In genomic region chr1:64470670-64471217, GRCh38 we compare ENCODE assay signal across 8 cellular contexts. TPM values are rescaled to one million over a fixed set of nuclear protein-coding genes. Genes with fewer than 3 reads are reported as not detected.
DNase-seq lines count a peak whose midpoint lies in the region; ATAC-seq and TF ChIP-seq lines count a peak whose summit lies in the region.

No MANE protein-coding gene starts in this region.

- peaks cover 41 to 47% of the 10 kb centered on the region in 2 donors for H3K27me3 Mint-ChIP-seq in CD4-positive, alpha-beta memory T cell

- no peak overlapping the region for H3K27ac ChIP-seq in CD4-positive, alpha-beta memory T cell (ENCODE audit: low read depth, low read length)
- H3K27ac ChIP-seq in HUES48 (ENCODE audit: low read depth, low read length), result peak overlapping the region; percentile 95

- POLR2A ChIA-PET in CD4-positive, alpha-beta memory T cell (lab: Charles Lee; ENCODE audit: partially characterized antibody), result no interaction called here

- no peaks in the 10 kb centered on the region for H3K9me3 ChIP-seq in CD4-positive, alpha-beta memory T cell (ENCODE audit: control insufficient read depth in 1 of 2, low read length in 2 of 2)
- H3K9me3 ChIP-seq in HUES48 (ENCODE audit: control insufficient read depth, insufficient read depth, low read length), result no peaks in the 10 kb centered on the region

- no peak overlapping the region for H3K4me3 ChIP-seq in CD4-positive, alpha-beta memory T cell (ENCODE audit: low read length in 2 of 2)
- peak overlapping the region; percentile 95 for H3K4me3 ChIP-seq in HUES48 (ENCODE audit: low read depth, low read length)
- H3K4me3 ChIP-seq in retinal pigment epithelial cell (ENCODE audit: low read length), result peak overlapping the region; percentile 84

- H3K4me1 ChIP-seq in CD4-positive, alpha-beta memory T cell (ENCODE audit: insufficient read depth, low read length), result peaks cover 12% of the 10 kb centered on the region
- peaks cover 28% of the 10 kb centered on the region for H3K4me1 ChIP-seq in HUES48 (ENCODE audit: control insufficient read depth, insufficient read depth, low read length)

- CTCF ChIA-PET in CD4-positive, alpha-beta memory T cell (lab: Charles Lee; ENCODE audit: partially characterized antibody), result no interaction called here

- H3K36me3 ChIP-seq in CD4-positive, alpha-beta memory T cell (ENCODE audit: insufficient read depth, low read length), result no peaks in the 10 kb centered on the region
- H3K36me3 ChIP-seq in HUES48 (ENCODE audit: control insufficient read depth, insufficient read depth, low read length), result peaks cover 4% of the 10 kb centered on the region

- peak overlapping the region; percentile 78 for H3K9ac ChIP-seq in HUES48 (ENCODE audit: low read depth, low read length)

- DNase-seq in CD4-positive, alpha-beta memory T cell, result no peak
- peak in 1 of 2 donors; percentile 17 for DNase-seq in activated naive CD4-positive, alpha-beta T cell treated with anti-CD3 and anti-CD28 coated beads, Interleukin-2, amount 50 U/mL, for 72 hours (ENCODE audit: low spot score in 2 of 2)
- DNase-seq in hepatic stellate cell (ENCODE audit: low spot score) (peak; percentile 50), retinal pigment epithelial cell (ENCODE audit: low read depth) (no peak), epidermal melanocyte (ENCODE audit: insufficient read length, low spot score) (no peak)

- H3K9me3 Mint-ChIP-seq in CD4-positive, alpha-beta memory T cell, result peaks cover 0 to 2% (median 0%) of the 10 kb centered on the region in 8 donors
- no peaks in the 10 kb centered on the region for H3K9me3 Mint-ChIP-seq in activated naive CD4-positive, alpha-beta T cell treated with anti-CD3 and anti-CD28 coated beads, Interleukin-2, amount 50 U/mL, for 72 hours

- ATAC-seq in GM19351 (IDR thresholded peaks at IDR 0.05; ENCODE audit: unreplicated experiment) (peak; percentile 24), HG03469 (IDR thresholded peaks at IDR 0.05; ENCODE audit: unreplicated experiment) (no peak)
- peak; percentile 38 to 39 for ATAC-seq in activated naive CD4-positive, alpha-beta T cell treated with anti-CD3 and anti-CD28 coated beads, Interleukin-2, amount 50 U/mL, for 72 hours

- peak overlapping the region; percentile 60 to 94 (median 86) for H3K4me3 Mint-ChIP-seq in CD4-positive, alpha-beta memory T cell

- TF ChIP-seq CTCF in retinal pigment epithelial cell (conservative IDR thresholded peaks at IDR 0.05; ENCODE audit: low read depth, low read length), result no peak

- H3K27ac Mint-ChIP-seq in CD4-positive, alpha-beta memory T cell, result no peak overlapping the region
- H3K27ac Mint-ChIP-seq in activated naive CD4-positive, alpha-beta T cell treated with anti-CD3 and anti-CD28 coated beads, Interleukin-2, amount 50 U/mL, for 72 hours, result peak overlapping the region in 1 of 2 donors; percentile 4

- peaks cover 6 to 21% (median 10%) of the 10 kb centered on the region in 4 donors for H3K4me1 Mint-ChIP-seq in CD4-positive, alpha-beta memory T cell

- no peaks in the 10 kb centered on the region for H3K36me3 Mint-ChIP-seq in CD4-positive, alpha-beta memory T cell
- H3K36me3 Mint-ChIP-seq in activated naive CD4-positive, alpha-beta T cell treated with anti-CD3 and anti-CD28 coated beads, Interleukin-2, amount 50 U/mL, for 72 hours, result peaks cover 0 to 4% of the 10 kb centered on the region in 2 donors

- intact Hi-C loops in CD4-positive, alpha-beta memory T cell (cut with micrococcal nuclease), result no loop called here

- H3K27me3 ChIP-seq in CD4-positive, alpha-beta memory T cell (ENCODE audit: insufficient read depth, low read length), result no peaks in the 10 kb centered on the region
- H3K27me3 ChIP-seq in HUES48 (ENCODE audit: control insufficient read depth, insufficient read depth, low read length), result peaks cover 23% of the 10 kb centered on the region

RNA-seq across cellular contexts. Expression of gene CACHD1, which starts 0.8 kb away (rescaled TPM):
- total RNA-seq in CD4-positive, alpha-beta memory T cell, result under 1 TPM; 0.11 to 0.17 TPM
- polyA plus RNA-seq in CD4-positive, alpha-beta memory T cell, result not detected
- 1 to 10 TPM; 1.1 to 1.6 TPM for total RNA-seq in activated naive CD4-positive, alpha-beta T cell treated with anti-CD3 and anti-CD28 coated beads, Interleukin-2, amount 50 U/mL, for 72 hours

Comparison
In these comparisons a context has a peak if more than half of its experiments do, and no peak if none do; other contexts are left out.
1. H3K4me3 ChIP-seq: peak in HUES48 (single experiment) and retinal pigment epithelial cell (single experiment); none in CD4-positive, alpha-beta memory T cell (0 of 2).